13 cellular contexts compared by ENCODE assay signal in genomic region chr11:88384004-88384677, GRCh38. TPM values are rescaled to one million over a fixed set of nuclear protein-coding genes. Genes with fewer than 3 reads are reported as not detected.
DNase-seq lines count a peak whose midpoint lies in the region; ATAC-seq and TF ChIP-seq lines count a peak whose summit lies in the region.
"Had no signal": no experiment of that assay in that cellular context is flagged by ENCODE, and none has a peak within 500 bp of the region (broad histone marks: within the 10 kb centered on the region; RNA-seq: fewer than 3 reads in every experiment).

No MANE protein-coding gene starts in this region.

- H3K4me3 Mint-ChIP-seq in chondrocyte (ENCODE audit: unreplicated experiment) (no peak overlapping the region), mesothelial cell of epicardium (no peak overlapping the region)

- peak overlapping the region; percentile 1; the same call in 1 of the 2 replicates for H3K4me3 ChIP-seq in PC-3 (ENCODE audit: low read length)
- H3K4me3 ChIP-seq in right cardiac atrium (ENCODE audit: low read length), result no peak overlapping the region
- no peak overlapping the region for H3K4me3 ChIP-seq in OCI-LY7 (ENCODE audit: low read depth, low read length, poor library complexity, severe bottlenecking)
- H3K4me3 ChIP-seq: heart right ventricle, left ventricle myocardium inferior had no signal

- no peak overlapping the region for H3K9ac ChIP-seq in PC-3 (ENCODE audit: low read length)

- H3K36me3 ChIP-seq in PC-3 (ENCODE audit: low read depth, low read length) (no peaks in the 10 kb centered on the region), OCI-LY7 (ENCODE audit: insufficient read depth, low read length) (no peaks in the 10 kb centered on the region)
- H3K36me3 ChIP-seq: heart right ventricle, left ventricle myocardium inferior had no signal

- CTCF ChIA-PET in PC-3 (lab: Charles Lee) (interaction anchor here (0.6 kb wide), 1 partner anchor 160 kb away, joined by 3 read pairs; no protein-coding TSS in a partner anchor), OCI-LY7 (lab: Charles Lee; ENCODE audit: unreplicated experiment) (no interaction called here)

- no peaks in the 10 kb centered on the region for H4K20me1 ChIP-seq in PC-3 (ENCODE audit: low read length)
- H4K20me1 ChIP-seq in OCI-LY7 (ENCODE audit: insufficient read depth, low read length), result no peaks in the 10 kb centered on the region

- DNase-seq in EL, result peak; percentile 33
- peak; percentile 79 for DNase-seq in PC-3
- no peak for DNase-seq in chondrocyte (ENCODE audit: low spot score)
- no peak for DNase-seq in mesothelial cell of epicardium (ENCODE audit: low spot score in 2 of 2, unreplicated experiment in 2 of 2)
- DNase-seq in right cardiac atrium, result no peak
- no peak for DNase-seq in OCI-LY7 (ENCODE audit: low spot score)
- no peak for DNase-seq in germinal center (ENCODE audit: low spot score)
- DNase-seq: activated CD4-positive, alpha-beta T cell treated with anti-CD3 and anti-CD28 coated beads for 4 hours; anterior cingulate cortex; effector memory CD4-positive, alpha-beta T cell; heart right ventricle; left ventricle myocardium inferior had no signal

- H3K36me3 Mint-ChIP-seq in chondrocyte (ENCODE audit: low read depth) (peaks cover 1% of the 10 kb centered on the region), mesothelial cell of epicardium (no peaks in the 10 kb centered on the region)

- no peaks in the 10 kb centered on the region for H3K79me2 ChIP-seq in PC-3 (ENCODE audit: low read length)
- no peaks in the 10 kb centered on the region for H3K79me2 ChIP-seq in OCI-LY7 (ENCODE audit: insufficient read depth, low read depth, low read length)

- peak overlapping the region; percentile 54 for H3K4me2 ChIP-seq in PC-3 (ENCODE audit: low read length)
- H3K4me2 ChIP-seq in OCI-LY7 (ENCODE audit: low read length), result no peak overlapping the region

- TF ChIP-seq CTCF in PC-3 (conservative IDR thresholded peaks at IDR 0.05; ENCODE audit: low read depth, low read length), result no peak
- TF ChIP-seq CTCF in chondrocyte (IDR thresholded peaks at IDR 0.05), result no peak
- TF ChIP-seq CTCF in mesothelial cell of epicardium (IDR thresholded peaks at IDR 0.05; ENCODE audit: unreplicated experiment), result no peak
- TF ChIP-seq CTCF in OCI-LY7 (conservative IDR thresholded peaks at IDR 0.05; ENCODE audit: low read length), result no peak

- H3K27me3 ChIP-seq in PC-3 (ENCODE audit: low read length) (no peaks in the 10 kb centered on the region), right cardiac atrium (ENCODE audit: control insufficient read depth, insufficient read depth) (no peaks in the 10 kb centered on the region)
- H3K27me3 ChIP-seq: heart right ventricle had no signal

- H3K4me1 Mint-ChIP-seq in chondrocyte (ENCODE audit: low read depth), result peaks cover 12% of the 10 kb centered on the region
- H3K4me1 Mint-ChIP-seq in mesothelial cell of epicardium, result peaks cover 28% of the 10 kb centered on the region

- H3K27ac ChIP-seq in PC-3 (ENCODE audit: low read length), result peak overlapping the region; percentile 63
- no peak overlapping the region for H3K27ac ChIP-seq in right cardiac atrium (ENCODE audit: low read length)
- H3K27ac ChIP-seq in OCI-LY7 (ENCODE audit: low read depth, low read length, poor library complexity, severe bottlenecking), result no peak overlapping the region
- H3K27ac ChIP-seq: heart right ventricle, left ventricle myocardium inferior had no signal

- H3K9me2 ChIP-seq in PC-3 (replicated peaks; ENCODE audit: low read length), result no peaks in the 10 kb centered on the region
- H3K9me2 ChIP-seq in OCI-LY7 (ENCODE audit: insufficient read depth, low read length), result no peaks in the 10 kb centered on the region

- H3K27me3 Mint-ChIP-seq in chondrocyte (ENCODE audit: low read depth) (peaks cover 18% of the 10 kb centered on the region), mesothelial cell of epicardium (ENCODE audit: low read depth) (no peaks in the 10 kb centered on the region)

- no peaks in the 10 kb centered on the region for H3F3A ChIP-seq in PC-3 (ENCODE audit: low read length, unreplicated experiment)

- intact Hi-C loops in PC-3 (cut with micrococcal nuclease) (loop anchor here (1.0 kb wide), 1 partner anchor 46 kb away; no protein-coding TSS in a partner anchor), right cardiac atrium (cut with DNase I) (no loop called here), OCI-LY7 (cut with micrococcal nuclease; ENCODE audit: unreplicated experiment) (no loop called here)

- no TSS peak for BruUV-seq in PC-3 (replicated peaks; lab: Mats Ljungman, UMichigan)
- BruUV-seq in OCI-LY7 (replicated peaks; lab: Mats Ljungman, UMichigan), result no TSS peak

- H3K4me1 ChIP-seq in PC-3 (ENCODE audit: insufficient read depth, low read length) (peaks cover 34% of the 10 kb centered on the region), right cardiac atrium (ENCODE audit: control insufficient read depth, insufficient read depth, low read length) (no peaks in the 10 kb centered on the region), OCI-LY7 (ENCODE audit: insufficient read depth, low read length, poor library complexity, severe bottlenecking) (no peaks in the 10 kb centered on the region)
- H3K4me1 ChIP-seq: heart right ventricle, left ventricle myocardium inferior had no signal

- H3K9me3 Mint-ChIP-seq in chondrocyte (ENCODE audit: low read depth) (no peaks in the 10 kb centered on the region), mesothelial cell of epicardium (peaks cover 4% of the 10 kb centered on the region)

- POLR2A ChIA-PET in PC-3 (lab: Charles Lee; ENCODE audit: unreplicated experiment), result interaction anchor here (0.8 kb wide), 1 partner anchor 102 kb away, joined by 9 read pairs; no protein-coding TSS in a partner anchor
- POLR2A ChIA-PET in OCI-LY7 (lab: Charles Lee), result no interaction called here

- H3K27ac Mint-ChIP-seq in chondrocyte (ENCODE audit: unreplicated experiment), result peak overlapping the region; percentile 41
- peak overlapping the region; percentile 66 for H3K27ac Mint-ChIP-seq in mesothelial cell of epicardium

- 73% methylated on average over 4 of the region's 4 CpGs for WGBS in right cardiac atrium

- peak overlapping the region; percentile 9; the same call in 1 of the 2 replicates for H2AFZ ChIP-seq in PC-3 (ENCODE audit: low read length)
- H2AFZ ChIP-seq in OCI-LY7 (ENCODE audit: low read length), result no peak overlapping the region

- ATAC-seq in PC-3 (peak; percentile 88), right cardiac atrium (no peak), GM19351 (IDR thresholded peaks at IDR 0.05; ENCODE audit: unreplicated experiment) (no peak)
- ATAC-seq: heart right ventricle had no signal

- H3K9me3 ChIP-seq in PC-3 (ENCODE audit: low read length), result no peaks in the 10 kb centered on the region
- no peaks in the 10 kb centered on the region for H3K9me3 ChIP-seq in right cardiac atrium (ENCODE audit: control insufficient read depth, low read length)
- no peaks in the 10 kb centered on the region for H3K9me3 ChIP-seq in OCI-LY7 (ENCODE audit: low read length)
- H3K9me3 ChIP-seq: heart right ventricle, left ventricle myocardium inferior had no signal

RNA-seq across cellular contexts. Expression of gene CTSC, which starts 46.6 kb away (rescaled TPM):
- total RNA-seq in PC-3 (2014; rRNA removed) (200 and 240 TPM in 2 replicates), chondrocyte (0.77 to 4.8 TPM (median 2.7 TPM) in 3 replicates), mesothelial cell of epicardium (230 to 233 TPM (median 233 TPM) in 3 replicates), right cardiac atrium (10 to 100 TPM; 22.5 to 39.3 (median 28.8) TPM), OCI-LY7 (2022) (84.1 and 90.3 TPM in 2 replicates)
- 17.7 TPM for polyA plus RNA-seq in right cardiac atrium
- 60.5 and 78.2 TPM in 2 replicates for total RNA-seq in OCI-LY7 (2014; rRNA removed; shearing (Covaris generic))

Comparison
In these comparisons a context has a peak if more than half of its experiments do, and no peak if none do; other contexts are left out.
1. DNase-seq: peak in EL (single experiment) and PC-3 (single experiment); none in chondrocyte (single experiment), mesothelial cell of epicardium (0 of 2), right cardiac atrium (0 of 3), OCI-LY7 (single experiment) and germinal center (single experiment).